17 cellular contexts compared by ENCODE assay signal in genomic region chr2:205079173-205079572, GRCh38.
DNase-seq lines count a peak whose midpoint lies in the region; ATAC-seq and TF ChIP-seq lines count a peak whose summit lies in the region.
"Had no signal": no experiment of that assay in that cellular context is flagged by ENCODE, and none has a peak within 500 bp of the region (broad histone marks: within the 10 kb centered on the region; RNA-seq: fewer than 3 reads in every experiment).

No MANE protein-coding gene starts in this region.

- no peak overlapping the region for H3K4me3 Mint-ChIP-seq in activated CD4-positive, alpha-beta T cell treated with anti-CD3 and anti-CD28 coated beads, Interleukin-2, amount 10 ng/mL, durations not matched to agents 7 days and 5 days
- no peak overlapping the region for H3K4me3 Mint-ChIP-seq in CD4-positive, alpha-beta T cell
- H3K4me3 Mint-ChIP-seq in T-cell: no peak overlapping the region
- H3K4me3 Mint-ChIP-seq in naive thymus-derived CD4-positive, alpha-beta T cell: peak overlapping the region in 4 of 10 donors; percentile 37 to 67 (median 48)
- H3K4me3 Mint-ChIP-seq: CD8-positive, alpha-beta memory T cell had no signal

- H3K27me3 Mint-ChIP-seq in activated CD4-positive, alpha-beta T cell treated with anti-CD3 and anti-CD28 coated beads, Interleukin-2, amount 10 ng/mL, durations not matched to agents 7 days and 5 days: no peaks in the 10 kb centered on the region
- H3K27me3 Mint-ChIP-seq in CD4-positive, alpha-beta T cell: no peaks in the 10 kb centered on the region
- H3K27me3 Mint-ChIP-seq in T-cell: no peaks in the 10 kb centered on the region
- H3K27me3 Mint-ChIP-seq in naive thymus-derived CD4-positive, alpha-beta T cell: no peaks in the 10 kb centered on the region
- H3K27me3 Mint-ChIP-seq: CD8-positive, alpha-beta memory T cell had no signal

- POLR2A ChIA-PET in activated CD4-positive, alpha-beta T cell treated with anti-CD3 and anti-CD28 coated beads, Interleukin-2, amount 10 ng/mL, durations not matched to agents 7 days and 5 days (lab: Charles Lee): no interaction called here
- POLR2A ChIA-PET in CD4-positive, alpha-beta T cell (lab: Charles Lee): no interaction called here
- POLR2A ChIA-PET in T-cell (lab: Charles Lee): no interaction called here
- POLR2A ChIA-PET in naive thymus-derived CD4-positive, alpha-beta T cell (lab: Charles Lee): no interaction called here

- peaks cover 15% of the 10 kb centered on the region for H3K9me3 Mint-ChIP-seq in activated CD4-positive, alpha-beta T cell treated with anti-CD3 and anti-CD28 coated beads, Interleukin-2, amount 10 ng/mL, durations not matched to agents 7 days and 5 days
- H3K9me3 Mint-ChIP-seq in CD4-positive, alpha-beta T cell: peaks cover 2% of the 10 kb centered on the region
- peaks cover 0 to 2% (median 0%) of the 10 kb centered on the region in 3 donors for H3K9me3 Mint-ChIP-seq in T-cell
- peaks cover 0 to 6% (median 0%) of the 10 kb centered on the region in 11 donors for H3K9me3 Mint-ChIP-seq in naive thymus-derived CD4-positive, alpha-beta T cell
- H3K9me3 Mint-ChIP-seq: CD8-positive, alpha-beta memory T cell had no signal

- peaks cover 0 to 39% of the 10 kb centered on the region in 2 donors for H3K4me1 ChIP-seq in naive thymus-derived CD4-positive, alpha-beta T cell (ENCODE audit: control insufficient read depth in 2 of 2, insufficient read depth in 2 of 2, low read length in 2 of 2)
- H3K4me1 ChIP-seq: BLaER1, Caco-2 had no signal

- H3K9me3 ChIP-seq in CD4-positive, alpha-beta T cell (ENCODE audit: control insufficient read depth, low read length): no peaks in the 10 kb centered on the region
- no peaks in the 10 kb centered on the region for H3K9me3 ChIP-seq in naive thymus-derived CD4-positive, alpha-beta T cell (ENCODE audit: control insufficient read depth in 2 of 3, low read length in 3 of 3)
- H3K9me3 ChIP-seq: BLaER1, Caco-2 had no signal

- DNase-seq in activated CD4-positive, alpha-beta T cell treated with anti-CD3 and anti-CD28 coated beads, Interleukin-2, amount 10 ng/mL, durations not matched to agents 7 days and 5 days: no peak
- no peak for DNase-seq in activated CD4-positive, alpha-beta T cell treated with anti-CD3 and anti-CD28 coated beads, Interleukin-2, amount 50 U/mL, for 4 hours
- DNase-seq in CD4-positive, alpha-beta T cell: no peak
- no peak for DNase-seq in T-cell
- DNase-seq in naive thymus-derived CD4-positive, alpha-beta T cell: peak in 1 of 9 donors; percentile 8
- DNase-seq in Right ventricle myocardium inferior (ENCODE audit: missing footprints): no peak
- DNase-seq: 8988T; AML-193; Caco-2; CD8-positive, alpha-beta memory T cell; GF-D8; IMR-90 had no signal

- H3K36me3 Mint-ChIP-seq in activated CD4-positive, alpha-beta T cell treated with anti-CD3 and anti-CD28 coated beads, Interleukin-2, amount 10 ng/mL, durations not matched to agents 7 days and 5 days (ENCODE audit: low read depth): peaks cover 33% of the 10 kb centered on the region
- no peaks in the 10 kb centered on the region for H3K36me3 Mint-ChIP-seq in CD4-positive, alpha-beta T cell (ENCODE audit: low read depth)
- H3K36me3 Mint-ChIP-seq in T-cell: no peaks in the 10 kb centered on the region
- peaks cover 0 to 8% (median 0%) of the 10 kb centered on the region in 5 donors for H3K36me3 Mint-ChIP-seq in naive thymus-derived CD4-positive, alpha-beta T cell
- H3K36me3 Mint-ChIP-seq: CD8-positive, alpha-beta memory T cell had no signal

- peaks cover 52% of the 10 kb centered on the region for H3K4me1 Mint-ChIP-seq in activated CD4-positive, alpha-beta T cell treated with anti-CD3 and anti-CD28 coated beads, Interleukin-2, amount 10 ng/mL, durations not matched to agents 7 days and 5 days
- H3K4me1 Mint-ChIP-seq in CD4-positive, alpha-beta T cell (ENCODE audit: low read depth): peaks cover 72% of the 10 kb centered on the region
- peaks cover 46 to 79% (median 63%) of the 10 kb centered on the region in 3 donors for H3K4me1 Mint-ChIP-seq in T-cell
- H3K4me1 Mint-ChIP-seq in naive thymus-derived CD4-positive, alpha-beta T cell: peaks cover 27 to 90% (median 83%) of the 10 kb centered on the region in 7 donors

- peak overlapping the region; percentile 23 for H3K27ac ChIP-seq in CD4-positive, alpha-beta T cell (ENCODE audit: low read depth, low read length)
- peak overlapping the region; percentile 72 for H3K27ac ChIP-seq in naive thymus-derived CD4-positive, alpha-beta T cell (ENCODE audit: low read depth, low read length)
- H3K27ac ChIP-seq: BLaER1, HL-60 had no signal

- H3K27ac Mint-ChIP-seq in activated CD4-positive, alpha-beta T cell treated with anti-CD3 and anti-CD28 coated beads, Interleukin-2, amount 10 ng/mL, durations not matched to agents 7 days and 5 days: peak overlapping the region; percentile 98
- H3K27ac Mint-ChIP-seq in CD4-positive, alpha-beta T cell: peak overlapping the region; percentile 94
- H3K27ac Mint-ChIP-seq in T-cell: peak overlapping the region; percentile 97
- peak overlapping the region in 8 of 9 donors; percentile 91 to 99 (median 95) for H3K27ac Mint-ChIP-seq in naive thymus-derived CD4-positive, alpha-beta T cell

- no peaks in the 10 kb centered on the region for H3K27me3 ChIP-seq in CD4-positive, alpha-beta T cell (ENCODE audit: control insufficient read depth, insufficient read depth, low read length)
- H3K27me3 ChIP-seq in naive thymus-derived CD4-positive, alpha-beta T cell (ENCODE audit: control insufficient read depth in 2 of 2, insufficient read depth in 2 of 2, low read length in 2 of 2): no peaks in the 10 kb centered on the region
- H3K27me3 ChIP-seq: BLaER1 had no signal

- ATAC-seq in CD4-positive, alpha-beta T cell (ENCODE audit: poor library complexity): no peak
- ATAC-seq in T-cell (replicated peaks in 1 of 4) (no peak), Right ventricle myocardium inferior (no peak), HG02623 (IDR thresholded peaks at IDR 0.05; ENCODE audit: unreplicated experiment) (no peak), GM21619 (IDR thresholded peaks at IDR 0.05; ENCODE audit: unreplicated experiment) (no peak)
- no peak for ATAC-seq in naive thymus-derived CD4-positive, alpha-beta T cell
- ATAC-seq: HCT116 had no signal

- no peaks in the 10 kb centered on the region for H3K36me3 ChIP-seq in naive thymus-derived CD4-positive, alpha-beta T cell (ENCODE audit: control insufficient read depth in 2 of 3, insufficient read depth in 3 of 3, low read length in 3 of 3)
- H3K36me3 ChIP-seq: BLaER1 had no signal

- TF ChIP-seq CTCF in CD4-positive, alpha-beta T cell (IDR thresholded peaks at IDR 0.05): no peak

- CTCF ChIA-PET in activated CD4-positive, alpha-beta T cell treated with anti-CD3 and anti-CD28 coated beads, Interleukin-2, amount 10 ng/mL, durations not matched to agents 7 days and 5 days (lab: Charles Lee): interaction anchor here (1.3 kb wide), 1 partner anchor 127 kb away, joined by 3 read pairs; no protein-coding TSS in a partner anchor
- CTCF ChIA-PET in CD4-positive, alpha-beta T cell (lab: Charles Lee): no interaction called here
- CTCF ChIA-PET in T-cell (lab: Charles Lee): no interaction called here
- CTCF ChIA-PET in naive thymus-derived CD4-positive, alpha-beta T cell (lab: Charles Lee): interaction anchor here (1.7 to 1.9 kb wide), 2 partner anchors 13 to 208 kb away, joined by 4 to 7 read pairs; no protein-coding TSS in a partner anchor

- intact Hi-C loops in CD4-positive, alpha-beta T cell (cut with DNase I, micrococcal nuclease): loop anchor here in 1 of 2 experiments (5.0 kb wide), 1 partner anchor 38 kb away; no protein-coding TSS in a partner anchor
- intact Hi-C loops in naive thymus-derived CD4-positive, alpha-beta T cell (cut with micrococcal nuclease): loop anchor here (5.0 kb wide), 3 partner anchors 132 to 603 kb away; partner anchors contain the start of gene NRP2 (in 1 of the 2)
- intact Hi-C loops in Right ventricle myocardium inferior (cut with DNase I): no loop called here

- no peak overlapping the region for H3K4me3 ChIP-seq in naive thymus-derived CD4-positive, alpha-beta T cell (ENCODE audit: low read length)
- H3K4me3 ChIP-seq: BLaER1 had no signal

Comparison
In these comparisons a context has a peak if more than half of its experiments do, and no peak if none do; other contexts are left out.
1. CTCF ChIA-PET loops: an anchor here in activated CD4-positive, alpha-beta T cell treated with anti-CD3 and anti-CD28 coated beads, Interleukin-2, amount 10 ng/mL, durations not matched to agents 7 days and 5 days (1.3 kb wide) and naive thymus-derived CD4-positive, alpha-beta T cell (1.7 to 1.9 kb wide); none called in CD4-positive, alpha-beta T cell and T-cell.